Comparison of ENCODE assay signal across 19 cellular contexts in genomic region chr1:35509558-35509957, GRCh38. TPM values are rescaled to one million over a fixed set of nuclear protein-coding genes. Genes with fewer than 3 reads are reported as not detected.
DNase-seq lines count a peak whose midpoint lies in the region; ATAC-seq, FAIRE-seq and TF ChIP-seq lines count a peak whose summit lies in the region.
"Had no signal": no experiment of that assay in that cellular context is flagged by ENCODE, and none has a peak within 500 bp of the region (broad histone marks: within the 10 kb centered on the region; RNA-seq: fewer than 3 reads in every experiment).

No MANE protein-coding gene starts in this region.

- no peaks in the 10 kb centered on the region for H3F3A ChIP-seq in OCI-LY1 (ENCODE audit: insufficient read depth, low read length)

- H3K4me1 ChIP-seq in CD4-positive, alpha-beta memory T cell (ENCODE audit: insufficient read depth, low read length): peaks cover 57% of the 10 kb centered on the region
- H3K4me1 ChIP-seq in OCI-LY1 (ENCODE audit: insufficient read depth, low read length, severe bottlenecking) (peaks cover 48% of the 10 kb centered on the region), GM12878 (ENCODE audit: control insufficient read depth, insufficient read depth, low read length) (peaks cover 40% of the 10 kb centered on the region)
- H3K4me1 ChIP-seq: Caco-2, HAP-1 had no signal

- H4K20me1 ChIP-seq in OCI-LY1 (ENCODE audit: insufficient read depth, low read length) (no peaks in the 10 kb centered on the region), GM12878 (ENCODE audit: control insufficient read depth, insufficient read depth) (no peaks in the 10 kb centered on the region)

- no peak overlapping the region; the same call in 1 of the 2 replicates for H3K4me2 ChIP-seq in OCI-LY1 (ENCODE audit: low read length)
- no peak overlapping the region for H3K4me2 ChIP-seq in GM12878 (ENCODE audit: control insufficient read depth, insufficient read depth)
- H3K4me2 ChIP-seq: A549 had no signal

- no peak for TF ChIP-seq EP300 in GM12878 (IDR thresholded peaks at IDR 0.05; ENCODE audit: borderline replicate concordance in 1 of 2, control insufficient read depth in 1 of 2, low read depth in 2 of 2, low read length in 2 of 2)

- BruUV-seq in GM12878 (replicated peaks; lab: Mats Ljungman, UMichigan): no TSS peak

- H3K4me3 ChIP-seq in CD4-positive, alpha-beta memory T cell (ENCODE audit: low read length in 2 of 2): no peak overlapping the region
- no peak overlapping the region for H3K4me3 ChIP-seq in OCI-LY1 (ENCODE audit: low read depth, low read length, poor library complexity, severe bottlenecking)
- no peak overlapping the region for H3K4me3 ChIP-seq in GM12878
- H3K4me3 ChIP-seq: A549, HAP-1 had no signal

- H3K9me2 ChIP-seq in OCI-LY1 (ENCODE audit: low read depth, low read length): no peaks in the 10 kb centered on the region

- no peak for TF ChIP-seq CTCF in OCI-LY1 (IDR thresholded peaks at IDR 0.05; ENCODE audit: low read length)
- no peak for TF ChIP-seq CTCF in GM12878 (IDR thresholded peaks at IDR 0.05 in 2 of 3, conservative IDR thresholded peaks at IDR 0.05 in 1 of 3; ENCODE audit: control insufficient read depth in 2 of 3, extremely low read depth in 1 of 3, insufficient read depth in 1 of 3, low read depth in 3 of 3, low read length in 3 of 3)
- no peak for TF ChIP-seq CTCF in neural crest cell (conservative IDR thresholded peaks at IDR 0.05)

- 91% methylated on average over 3 of the region's 3 CpGs for WGBS in GM12878 (ENCODE audit: insufficient coverage, insufficient replicate concordance, low lambda C conversion rate, missing lambda C conversion rate)

- no peak for DNase-seq in CD4-positive, alpha-beta memory T cell
- DNase-seq in GM12878 (ENCODE audit: low read depth, low spot score): no peak
- DNase-seq in neural crest cell (ENCODE audit: low read depth, low spot score): no peak
- DNase-seq in activated CD4-positive, CD25-positive, alpha-beta regulatory T cell (lab: John Stamatoyannopoulos, UW): no peak
- no peak for DNase-seq in RKO (ENCODE audit: low spot score)
- no peak for DNase-seq in H4 (ENCODE audit: low spot score)
- DNase-seq: C1 segment of cervical spinal cord, Caco-2, EL, IMR-90, NCI-H1417, NCI-H1930, NCI-H2171, NCI-H446 treated with DMSO at 0.1 percent for 48 hours, Right ventricle myocardium superior had no signal

- RAD21 ChIA-PET in GM12878 (lab: Charles Lee; ENCODE audit: unreplicated experiment): interaction anchor here (0.7 to 1.8 kb wide), 7 partner anchors 15 to 58 kb away, joined by 3 to 16 read pairs (median 4); no protein-coding TSS in a partner anchor

- peaks cover 54 to 75% (median 62%) of the 10 kb centered on the region in 4 donors for H3K4me1 Mint-ChIP-seq in CD4-positive, alpha-beta memory T cell
- H3K4me1 Mint-ChIP-seq in neural crest cell: no peaks in the 10 kb centered on the region

- H3K36me3 Mint-ChIP-seq in CD4-positive, alpha-beta memory T cell: peaks cover 4 to 11% of the 10 kb centered on the region in 2 donors
- peaks cover 9% of the 10 kb centered on the region for H3K36me3 Mint-ChIP-seq in neural crest cell (ENCODE audit: low read depth)

- SMC1A ChIA-PET in GM12878 (lab: Charles Lee; ENCODE audit: uncharacterized antibody, unreplicated experiment): interaction anchor here (0.7 to 6.4 kb wide), 9 partner anchors 10 to 57 kb away, joined by 3 to 56 read pairs (median 6); no protein-coding TSS in a partner anchor

- TF ChIP-seq POLR2A in GM12878 (IDR thresholded peaks at IDR 0.05; ENCODE audit: low read depth, low read length): no peak

- no peaks in the 10 kb centered on the region for H3K79me2 ChIP-seq in OCI-LY1 (ENCODE audit: insufficient read depth, low read length)
- peaks cover 29% of the 10 kb centered on the region for H3K79me2 ChIP-seq in GM12878 (ENCODE audit: control insufficient read depth, insufficient read depth, low read length)

- no peak overlapping the region for H3K9ac ChIP-seq in OCI-LY1 (ENCODE audit: low read length)
- no peak overlapping the region for H3K9ac ChIP-seq in GM12878 (ENCODE audit: control insufficient read depth, insufficient read depth, low read length)

- CTCF ChIA-PET in CD4-positive, alpha-beta memory T cell (lab: Charles Lee; ENCODE audit: partially characterized antibody): interaction anchor here (1.1 to 5.9 kb wide), 3 partner anchors 27 to 58 kb away, joined by 3 to 34 read pairs (median 4); no protein-coding TSS in a partner anchor
- CTCF ChIA-PET in GM12878 (lab: Yijun Ruan, JAX): interaction anchor here (0.6 to 4.2 kb wide), 6 partner anchors 8 to 58 kb away, joined by 3 to 33 read pairs (median 4); no protein-coding TSS in a partner anchor

- POLR2A ChIA-PET in CD4-positive, alpha-beta memory T cell (lab: Charles Lee; ENCODE audit: partially characterized antibody): interaction anchor here (1.0 to 2.1 kb wide), 3 partner anchors 29 to 47 kb away, joined by 3 to 12 read pairs (median 6); partner anchors contain the start of gene KIAA0319L
- POLR2A ChIA-PET in GM12878 (lab: Charles Lee): interaction anchor here (0.6 to 1.6 kb wide), 9 partner anchors 9 to 51 kb away, joined by 3 to 15 read pairs (median 4); partner anchors contain the start of genes KIAA0319L and NCDN

- peaks cover 0 to 4% (median under 1%) of the 10 kb centered on the region in 8 donors for H3K9me3 Mint-ChIP-seq in CD4-positive, alpha-beta memory T cell
- no peaks in the 10 kb centered on the region for H3K9me3 Mint-ChIP-seq in neural crest cell

- no peaks in the 10 kb centered on the region for H3K36me3 ChIP-seq in CD4-positive, alpha-beta memory T cell (ENCODE audit: insufficient read depth, low read length)
- no peaks in the 10 kb centered on the region; the same call in 1 of the 2 replicates for H3K36me3 ChIP-seq in OCI-LY1 (ENCODE audit: insufficient read depth, low read length)
- no peaks in the 10 kb centered on the region for H3K36me3 ChIP-seq in GM12878 (ENCODE audit: control insufficient read depth in 2 of 2, insufficient read depth in 2 of 2, low read length in 1 of 2)

- no peak for ATAC-seq in GM12878
- ATAC-seq in HG02973 (IDR thresholded peaks at IDR 0.05; ENCODE audit: unreplicated experiment): no peak
- ATAC-seq: A549 had no signal

- TF ChIP-seq RAD21 in GM12878 (IDR thresholded peaks at IDR 0.05; ENCODE audit: insufficient read depth, low read depth, low read length): no peak

- no peaks in the 10 kb centered on the region for H3K27me3 ChIP-seq in CD4-positive, alpha-beta memory T cell (ENCODE audit: insufficient read depth, low read length)
- no peaks in the 10 kb centered on the region for H3K27me3 ChIP-seq in OCI-LY1 (ENCODE audit: insufficient read depth, low read length)
- H3K27me3 ChIP-seq in GM12878 (replicated peaks in 1 of 2; ENCODE audit: control insufficient read depth in 2 of 2, insufficient read depth in 2 of 2, low read length in 1 of 2): no peaks in the 10 kb centered on the region

- H3K27ac ChIP-seq in CD4-positive, alpha-beta memory T cell (ENCODE audit: low read depth, low read length): no peak overlapping the region
- peak overlapping the region; percentile 34 for H3K27ac ChIP-seq in OCI-LY1 (ENCODE audit: low read depth, low read length, poor library complexity, severe bottlenecking)
- 0 out of 2 replicates have a peak overlapping the region, but pooled peaks have one; percentile 40 for H3K27ac ChIP-seq in GM12878 (ENCODE audit: control insufficient read depth, insufficient read depth)
- H3K27ac ChIP-seq: A549 had no signal

- peak overlapping the region in 1 of 8 donors; percentile 0 for H3K4me3 Mint-ChIP-seq in CD4-positive, alpha-beta memory T cell
- no peak overlapping the region for H3K4me3 Mint-ChIP-seq in neural crest cell

- peak overlapping the region in 6 of 7 donors; percentile 0 to 97 (median 84) for H3K27ac Mint-ChIP-seq in CD4-positive, alpha-beta memory T cell
- H3K27ac Mint-ChIP-seq in neural crest cell (ENCODE audit: unreplicated experiment): peak overlapping the region; percentile 35

- in situ Hi-C loops in GM12878 (cut with MboI): no loop called here

- intact Hi-C loops in CD4-positive, alpha-beta memory T cell (cut with micrococcal nuclease): loop anchor here (5.0 kb wide), 1 partner anchor 48 kb away; the partner anchor contains the start of genes KIAA0319L and NCDN
- intact Hi-C loops in GM12878 (cut with micrococcal nuclease; ENCODE audit: unreplicated experiment): no loop called here

- H3K9me3 ChIP-seq in CD4-positive, alpha-beta memory T cell (ENCODE audit: control insufficient read depth in 1 of 2, low read length in 2 of 2): no peaks in the 10 kb centered on the region
- H3K9me3 ChIP-seq in OCI-LY1 (ENCODE audit: low read length) (peaks cover 5% of the 10 kb centered on the region; the same call in 1 of the 2 replicates), GM12878 (replicated peaks; ENCODE audit: control insufficient read depth, insufficient read depth, low read length) (peaks cover 6% of the 10 kb centered on the region)
- H3K9me3 ChIP-seq: A549, Caco-2, HAP-1 had no signal

- FAIRE-seq in GM12878 (lab: Jason Lieb, UNC): no peak
- FAIRE-seq: A549 had no signal

- no peak overlapping the region for H2AFZ ChIP-seq in OCI-LY1 (ENCODE audit: low read length)
- no peak overlapping the region for H2AFZ ChIP-seq in GM12878 (ENCODE audit: control insufficient read depth, low read depth, low read length)

- no peaks in the 10 kb centered on the region for H3K27me3 Mint-ChIP-seq in CD4-positive, alpha-beta memory T cell
- H3K27me3 Mint-ChIP-seq in neural crest cell (ENCODE audit: low read depth): no peaks in the 10 kb centered on the region

RNA-seq across cellular contexts. Expression of gene KIAA0319L, which starts 47.6 kb away (rescaled TPM):
- 10 to 100 TPM; 79.4 to 82.9 TPM for total RNA-seq in CD4-positive, alpha-beta memory T cell
- 10 to 100 TPM; 12.7 to 29.2 TPM for polyA plus RNA-seq in CD4-positive, alpha-beta memory T cell
- total RNA-seq in GM12878 (2013; cell fraction: nucleolus; rRNA removed): 303 and 335 TPM in 2 replicates
- total RNA-seq in GM12878 (2014; rRNA removed): 22.6 and 24.3 TPM in 2 replicates
- total RNA-seq in GM12878 (2014; rRNA removed; fragmentation: Illumina TruSeq; extraction: Trizol): 20.7 and 22.1 TPM in 2 replicates
- 26.9 and 30.3 TPM in 2 replicates for total RNA-seq in GM12878 (2021)
- polyA plus RNA-seq in GM12878 (2011; ENCODE audit: low read depth): 34.7 TPM
- polyA plus RNA-seq in GM12878 (2011; rRNA removed): 57.8 and 63.2 TPM in 2 replicates
- polyA plus RNA-seq in GM12878 (2011; cell fraction: cytosol; rRNA removed): 48.5 and 52.4 TPM in 2 replicates
- polyA plus RNA-seq in GM12878 (2011; cell fraction: nucleus; rRNA removed): 87.3 and 100 TPM in 2 replicates
- 27.1 and 32.7 TPM in 2 replicates for polyA plus RNA-seq in GM12878 (2012)
- 26.7 and 35.3 TPM in 2 replicates for polyA plus RNA-seq in GM12878 (2014; fragmentation: Illumina TruSeq; extraction: Trizol)
- 1 to 10 TPM; 2.6 to 5.9 TPM for polyA plus RNA-seq in GM12878 (2014; fragmentation: Nextera tagmentation; extraction: Ambion mirVana)
- 23.6 and 26.1 TPM in 2 replicates for polyA plus RNA-seq in GM12878 (2014; rRNA removed)
- polyA plus RNA-seq in GM12878 (2016; fragmentation: Nextera tagmentation; extraction: Ambion mirVana): 10 to 100 TPM; 24.7 to 26.5 TPM
- polyA minus RNA-seq in GM12878 (2011; rRNA and poly(A)+ RNA removed): 90.8 and 95.8 TPM in 2 replicates
- polyA minus RNA-seq in GM12878 (2011; cell fraction: cytosol; rRNA and poly(A)+ RNA removed): 14.3 and 21.3 TPM in 2 replicates
- 82.8 and 101 TPM in 2 replicates for polyA minus RNA-seq in GM12878 (2011; cell fraction: nucleus; rRNA and poly(A)+ RNA removed)
- total RNA-seq in neural crest cell: 54.2 and 55.9 TPM in 2 replicates
- total RNA-seq in H4 (2014; rRNA removed; shearing (Covaris generic)): 16.1 and 21.9 TPM in 2 replicates

RNA-seq across cellular contexts. Expression of gene NCDN, which starts 48.0 kb away (rescaled TPM):
- total RNA-seq in CD4-positive, alpha-beta memory T cell: 10 to 100 TPM; 29.7 to 32.2 TPM
- polyA plus RNA-seq in CD4-positive, alpha-beta memory T cell: 10 to 100 TPM; 13.4 to 18.4 TPM
- total RNA-seq in GM12878 (2013; cell fraction: nucleolus; rRNA removed): 16.7 and 20.9 TPM in 2 replicates
- 11.2 and 14.8 TPM in 2 replicates for total RNA-seq in GM12878 (2014; rRNA removed)
- total RNA-seq in GM12878 (2014; rRNA removed; fragmentation: Illumina TruSeq; extraction: Trizol): 5.3 and 6.0 TPM in 2 replicates
- 22.2 and 25.5 TPM in 2 replicates for total RNA-seq in GM12878 (2021)
- polyA plus RNA-seq in GM12878 (2011; ENCODE audit: low read depth): 5.6 TPM
- 1.9 and 5.4 TPM in 2 replicates for polyA plus RNA-seq in GM12878 (2011; rRNA removed)
- polyA plus RNA-seq in GM12878 (2011; cell fraction: cytosol; rRNA removed): 8.4 and 8.9 TPM in 2 replicates
- 20.0 and 25.2 TPM in 2 replicates for polyA plus RNA-seq in GM12878 (2011; cell fraction: nucleus; rRNA removed)
- 13.0 and 13.5 TPM in 2 replicates for polyA plus RNA-seq in GM12878 (2012)
- polyA plus RNA-seq in GM12878 (2014; fragmentation: Illumina TruSeq; extraction: Trizol): 3.3 and 7.0 TPM in 2 replicates
- 1 to 10 TPM; 1.8 to 2.0 TPM for polyA plus RNA-seq in GM12878 (2014; fragmentation: Nextera tagmentation; extraction: Ambion mirVana)
- polyA plus RNA-seq in GM12878 (2014; rRNA removed): 17.0 and 21.0 TPM in 2 replicates
- 10 to 100 TPM; 23.5 to 24.6 TPM for polyA plus RNA-seq in GM12878 (2016; fragmentation: Nextera tagmentation; extraction: Ambion mirVana)
- 5.9 and 6.7 TPM in 2 replicates for polyA minus RNA-seq in GM12878 (2011; rRNA and poly(A)+ RNA removed)
- 4.0 and 8.7 TPM in 2 replicates for polyA minus RNA-seq in GM12878 (2011; cell fraction: cytosol; rRNA and poly(A)+ RNA removed)
- 9.8 and 12.9 TPM in 2 replicates for polyA minus RNA-seq in GM12878 (2011; cell fraction: nucleus; rRNA and poly(A)+ RNA removed)
- total RNA-seq in neural crest cell: 32.6 and 33.7 TPM in 2 replicates
- 8.0 and 9.9 TPM in 2 replicates for total RNA-seq in H4 (2014; rRNA removed; shearing (Covaris generic))
